1 cellular context compared by ENCODE assay signal in genomic region chr2:27621524-27621923, GRCh38.
TF ChIP-seq lines count a peak whose summit lies in the region.

No MANE protein-coding gene starts in this region.

TF ChIP-seq in HCT116, 20 proteins besides CTCF, POLR2A, EP300 and RAD21:
- TF ChIP-seq JUND (IDR thresholded peaks at IDR 0.05) (no peak), YY1 (IDR thresholded peaks at IDR 0.05; ENCODE audit: extremely low read depth, insufficient replicate concordance, low read depth, low read length) (no peak), TCF7L2 (IDR thresholded peaks at IDR 0.05; ENCODE audit: borderline replicate concordance, extremely low read depth, insufficient read depth, insufficient read length) (no peak), EZH2 (IDR thresholded peaks at IDR 0.05) (no peak), ZBTB33 (IDR thresholded peaks at IDR 0.05; ENCODE audit: extremely low read depth, insufficient replicate concordance, low read length) (no peak), CBX3 (IDR thresholded peaks at IDR 0.05; ENCODE audit: low read depth) (no peak), EZH2phosphoT487 (IDR thresholded peaks at IDR 0.05; ENCODE audit: borderline replicate concordance) (no peak)
